In genomic region chr5:58405175-58405574, GRCh38 we compare ENCODE assay signal across 24 cellular contexts.
"Had no signal": no experiment of that assay in that cellular context is flagged by ENCODE, and none has a peak within 500 bp of the region (broad histone marks: within the 10 kb centered on the region; RNA-seq: fewer than 3 reads in every experiment).

No MANE protein-coding gene starts in this region.

- H3K4me3 Mint-ChIP-seq: endodermal cell; nephron; stimulated activated memory B cell treated with anti-CD40 and anti-IgM and Interleukin-4, amounts not matched to agents 10 μg/mL and 1 μg/mL and 100 μg/mL, for 72 hours; stimulated activated naive CD8-positive, alpha-beta T cell treated with anti-CD3 and anti-CD28 coated beads, Interleukin-15, Interleukin-2, amounts not matched to agents 100 ng/mL and 50 ng/mL, for 24 hours had no signal

- H3K9me3 ChIP-seq: colonic mucosa, gastrocnemius medialis, heart right ventricle, pancreas, spleen, testis, tibial nerve, upper lobe of right lung, vagina had no signal

- H3K27me3 Mint-ChIP-seq: progenitor cell of endocrine pancreas; stimulated activated memory B cell treated with anti-CD40 and anti-IgM and Interleukin-4, amounts not matched to agents 10 μg/mL and 1 μg/mL and 100 μg/mL, for 72 hours had no signal

- H3K27me3 ChIP-seq: colonic mucosa, gastrocnemius medialis, heart right ventricle, pancreas, spleen, testis, tibial nerve, upper lobe of right lung, vagina had no signal

- H3K36me3 Mint-ChIP-seq: stimulated activated memory B cell treated with anti-CD40 and anti-IgM and Interleukin-4, amounts not matched to agents 10 μg/mL and 1 μg/mL and 100 μg/mL, for 72 hours had no signal

- H3K27ac ChIP-seq: colonic mucosa, gastrocnemius medialis, heart right ventricle, pancreas, spleen, testis, tibial nerve, upper lobe of right lung, vagina had no signal

- H3K9me3 Mint-ChIP-seq: endodermal cell; nephron; stimulated activated memory B cell treated with anti-CD40 and anti-IgM and Interleukin-4, amounts not matched to agents 10 μg/mL and 1 μg/mL and 100 μg/mL, for 72 hours; stimulated activated naive CD8-positive, alpha-beta T cell treated with anti-CD3 and anti-CD28 coated beads, Interleukin-15, Interleukin-2, amounts not matched to agents 100 ng/mL and 50 ng/mL, for 24 hours had no signal

- H3K36me3 ChIP-seq: colonic mucosa, gastrocnemius medialis, heart right ventricle, pancreas, spleen, tibial nerve, upper lobe of right lung, vagina had no signal

- H3K4me1 Mint-ChIP-seq: nephron; stimulated activated memory B cell treated with anti-CD40 and anti-IgM and Interleukin-4, amounts not matched to agents 10 μg/mL and 1 μg/mL and 100 μg/mL, for 72 hours had no signal

- ATAC-seq: gastrocnemius medialis; heart right ventricle; left lobe of liver; pancreas; right cardiac atrium; stimulated activated memory B cell treated with anti-CD40 and anti-IgM and Interleukin-4, amounts not matched to agents 10 μg/mL and 1 μg/mL and 100 μg/mL, for 72 hours; upper lobe of right lung had no signal

- H3K4me1 ChIP-seq: colonic mucosa, gastrocnemius medialis, pancreas, spleen, testis, upper lobe of right lung had no signal

- H3K27ac Mint-ChIP-seq: endodermal cell; nephron; progenitor cell of endocrine pancreas; stimulated activated memory B cell treated with anti-CD40 and anti-IgM and Interleukin-4, amounts not matched to agents 10 μg/mL and 1 μg/mL and 100 μg/mL, for 72 hours; stimulated activated naive CD8-positive, alpha-beta T cell treated with anti-CD3 and anti-CD28 coated beads, Interleukin-15, Interleukin-2, amounts not matched to agents 100 ng/mL and 50 ng/mL, for 24 hours had no signal

- DNase-seq: colonic mucosa; dermis blood vessel endothelial cell; effector CD4-positive, alpha-beta T cell; endodermal cell; gastrocnemius medialis; heart right ventricle; hypothalamus; midbrain; occipital lobe; pancreas; right cardiac atrium; spleen; stimulated activated CD4-positive, alpha-beta T cell treated with anti-CD3 and anti-CD28 coated beads, Interleukin-15, amount 100 ng/mL, for 24 hours; stimulated activated CD4-positive, alpha-beta T cell treated with anti-CD3 and anti-CD28 coated beads, Interleukin-1b, Interleukin-23, amount 100 ng/mL, for 48 hours; stimulated activated CD4-positive, alpha-beta T cell treated with anti-CD3 and anti-CD28 coated beads, Interleukin-4, amount 100 ng/mL, for 24 hours; testis; upper lobe of right lung had no signal

- H3K4me3 ChIP-seq: colonic mucosa, gastrocnemius medialis, heart right ventricle, pancreas, spleen, testis, tibial nerve, upper lobe of right lung, vagina had no signal
